Comparison of ENCODE assay signal across 8 cellular contexts in genomic region chr2:61887684-61888303, GRCh38. TPM values are rescaled to one million over a fixed set of nuclear protein-coding genes. Genes with fewer than 3 reads are reported as not detected.
A peak's percentile ranks its signal among the peaks of the same experiment; 100 is the strongest.
DNase-seq lines count a peak whose midpoint lies in the region; ATAC-seq lines count a peak whose summit lies in the region.

No MANE protein-coding gene starts in this region.

- H3K9ac ChIP-seq in adipocyte (ENCODE audit: low read length) (peak overlapping the region; percentile 92), iPS-18a (ENCODE audit: low read length) (peak overlapping the region; percentile 100)

- ATAC-seq in GM18517 (IDR thresholded peaks at IDR 0.05; ENCODE audit: unreplicated experiment), result no peak

- H3K27ac ChIP-seq in iPS-18a (ENCODE audit: low read length) (peak overlapping the region; percentile 98), skin epidermis (peak overlapping the region; percentile 51 to 99 (median 97))

- H3K36me3 ChIP-seq in adipocyte (ENCODE audit: control insufficient read depth, insufficient read depth, low read length, severe bottlenecking) (peaks cover 17% of the 10 kb centered on the region), iPS-18a (ENCODE audit: control insufficient read depth, low read depth, low read length) (peaks cover 25% of the 10 kb centered on the region)

- H3K4me1 ChIP-seq in adipocyte (ENCODE audit: control insufficient read depth, insufficient read depth, low read length) (peaks cover 20% of the 10 kb centered on the region), iPS-18a (ENCODE audit: control insufficient read depth, low read depth, low read length) (no peaks in the 10 kb centered on the region)

- H3K9me3 ChIP-seq in adipocyte (ENCODE audit: control insufficient read depth, low read length) (no peaks in the 10 kb centered on the region), iPS-18a (ENCODE audit: control insufficient read depth, low read depth, low read length) (no peaks in the 10 kb centered on the region)

- H3K27me3 ChIP-seq in adipocyte (replicated peaks; ENCODE audit: control insufficient read depth, insufficient read depth, low read length) (no peaks in the 10 kb centered on the region), iPS-18a (ENCODE audit: control insufficient read depth, insufficient read depth, low read length) (no peaks in the 10 kb centered on the region)

- peak; percentile 64 for DNase-seq in activated CD8-positive, alpha-beta memory T cell treated with anti-CD3 and anti-CD28 coated beads for 24 hours
- no peak for DNase-seq in activated CD8-positive, alpha-beta memory T cell treated with anti-CD3 and anti-CD28 coated beads, Interleukin-2, amount 50 U/mL, for 4 hours
- DNase-seq in M059J (ENCODE audit: low read depth), result peak; percentile 52
- peak; percentile 69 for DNase-seq in adipocyte (ENCODE audit: low read depth)
- DNase-seq in activated gamma-delta T cell (lab: John Stamatoyannopoulos, UW), result no peak

- H3K4me3 ChIP-seq in adipocyte (ENCODE audit: low read length) (peak overlapping the region; percentile 96), iPS-18a (ENCODE audit: low read length) (peak overlapping the region; percentile 100), skin epidermis (peak overlapping the region; percentile 69 to 95 (median 82))

RNA-seq across cellular contexts. Expression of gene CCT4, which starts 0.7 kb away (rescaled TPM):
- total RNA-seq in M059J (2014; rRNA removed; shearing (Covaris generic)), result 194 and 248 TPM in 2 replicates

RNA-seq across cellular contexts. Expression of gene COMMD1, which starts 17.7 kb away (rescaled TPM):
- 47.7 and 75.7 TPM in 2 replicates for total RNA-seq in M059J (2014; rRNA removed; shearing (Covaris generic))

RNA-seq across cellular contexts. Expression of gene FAM161A, which starts 33.9 kb away (rescaled TPM):
- 1.7 and 2.0 TPM in 2 replicates for total RNA-seq in M059J (2014; rRNA removed; shearing (Covaris generic))

Comparison
In these comparisons a context has a peak if more than half of its experiments do, and no peak if none do; other contexts are left out.
1. DNase-seq: peak in activated CD8-positive, alpha-beta memory T cell treated with anti-CD3 and anti-CD28 coated beads for 24 hours (single experiment), M059J (single experiment) and adipocyte (single experiment); none in activated CD8-positive, alpha-beta memory T cell treated with anti-CD3 and anti-CD28 coated beads, Interleukin-2, amount 50 U/mL, for 4 hours (single experiment) and activated gamma-delta T cell (single experiment).
2. Peak in every context shown above with its lines, with median percentiles within 50 percentile points of each other: H3K4me3 ChIP-seq.